22 cellular contexts compared by ENCODE assay signal in the genomic region with DNA sequence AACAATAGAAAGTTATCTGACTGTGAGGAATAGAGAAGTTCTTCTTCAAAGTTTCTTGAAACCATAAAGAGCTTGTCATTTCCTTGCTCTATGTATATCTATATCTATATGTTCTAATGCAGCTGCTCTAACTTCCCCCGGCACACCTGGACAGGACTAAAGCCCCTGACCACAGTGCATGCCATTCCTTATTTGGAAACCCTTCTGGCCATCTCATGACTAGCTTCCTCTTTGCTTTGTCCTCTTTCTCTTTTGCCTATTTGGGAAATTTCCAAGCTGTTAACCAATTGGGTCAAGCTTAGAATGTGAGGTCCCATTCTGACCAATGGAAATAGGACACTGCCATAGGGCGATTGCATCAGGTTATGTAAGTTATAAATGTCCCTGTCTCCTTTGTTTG.
DNase-seq lines count a peak whose midpoint lies in the region; FAIRE-seq and TF ChIP-seq lines count a peak whose summit lies in the region.
"Had no signal": no experiment of that assay in that cellular context is flagged by ENCODE, and none has a peak within 500 bp of the region (broad histone marks: within the 10 kb centered on the region; RNA-seq: fewer than 3 reads in every experiment).

No MANE protein-coding gene starts in this region.

- POLR2A ChIA-PET in H1 (lab: Charles Lee; ENCODE audit: partially characterized antibody) (no interaction called here), MCF 10A (lab: Yijun Ruan, JAX) (no interaction called here)

- FAIRE-seq in H1 (lab: Jason Lieb, UNC): no peak
- FAIRE-seq: A204.1, G401.6, GM12891, GM19239 had no signal

- H3K9ac ChIP-seq in MM.1S (ENCODE audit: low read length): no peak overlapping the region
- no peak overlapping the region for H3K9ac ChIP-seq in H1 (replicated peaks in 1 of 4; ENCODE audit: extremely low read depth in 1 of 4, low read depth in 3 of 4, low read length in 3 of 4)
- H3K9ac ChIP-seq: BLaER1 had no signal

- no peak overlapping the region for H3K27ac Mint-ChIP-seq in MCF 10A (ENCODE audit: low read depth, unreplicated experiment)
- H3K27ac Mint-ChIP-seq: CD14-positive monocyte; CD4-positive, alpha-beta memory T cell; CD4-positive, CD25-positive, alpha-beta regulatory T cell; CD8-positive, alpha-beta memory T cell had no signal

- H3K79me2 ChIP-seq in MM.1S (ENCODE audit: low read length) (no peaks in the 10 kb centered on the region), H1 (ENCODE audit: control insufficient read depth in 1 of 2, insufficient read depth in 2 of 2, low read length in 2 of 2) (no peaks in the 10 kb centered on the region)

- TF ChIP-seq POLR2A in H1 (IDR thresholded peaks at IDR 0.05; ENCODE audit: control extremely low read depth in 1 of 2, low read depth in 2 of 2, low read length in 2 of 2): no peak

- H3K4me2 ChIP-seq in MM.1S (ENCODE audit: low read depth, low read length): peak overlapping the region; percentile 11; the same call in 1 of the 2 replicates
- H3K4me2 ChIP-seq in H1 (ENCODE audit: insufficient read depth in 1 of 2, low read depth in 2 of 2, low read length in 2 of 2): no peak overlapping the region
- H3K4me2 ChIP-seq: BLaER1 had no signal

- no peak overlapping the region for H3K18ac ChIP-seq in H1 (ENCODE audit: extremely low read depth, low read length)

- intact Hi-C loops in MCF 10A (cut with micrococcal nuclease): no loop called here

- TF ChIP-seq CTCF in MM.1S (IDR thresholded peaks at IDR 0.05; ENCODE audit: low read length) (no peak), H1 (IDR thresholded peaks at IDR 0.05; ENCODE audit: control extremely low read depth in 1 of 3, insufficient read depth in 1 of 3, low read depth in 1 of 3, low read length in 3 of 3) (no peak), MCF 10A (IDR thresholded peaks at IDR 0.05; ENCODE audit: unreplicated experiment) (no peak)

- H3K79me1 ChIP-seq in H1 (ENCODE audit: low read depth, low read length): no peaks in the 10 kb centered on the region

- DNase-seq in MM.1S (peak; percentile 64), SJCRH30 (peak; percentile 7 to 16), H1 (ENCODE audit: low read depth in 1 of 2, low spot score in 2 of 2) (no peak), MCF 10A (ENCODE audit: unreplicated experiment) (no peak), T-helper 1 cell (no peak), DMS 273 treated with DMSO at 0.1 percent for 48 hours (lab: John Stamatoyannopoulos, UW) (no peak)
- DNase-seq: 8988T; ACHN; BE2C; C1 segment of cervical spinal cord; CD4-positive, alpha-beta memory T cell; CD4-positive, CD25-positive, alpha-beta regulatory T cell; CD8-positive, alpha-beta memory T cell; COR-L47; DMS79 treated with DMSO at 0.1 percent for 48 hours; GF-D8 had no signal

- no peak overlapping the region for H4K8ac ChIP-seq in H1 (ENCODE audit: extremely low read depth, insufficient read depth, low read length)

- H3K9me3 Mint-ChIP-seq in MCF 10A (ENCODE audit: unreplicated experiment): peaks cover 9% of the 10 kb centered on the region

- H3K27me3 ChIP-seq in MM.1S (replicated peaks; ENCODE audit: insufficient read depth, low read length) (no peaks in the 10 kb centered on the region), SJCRH30 (no peaks in the 10 kb centered on the region), H1 (replicated peaks in 1 of 4; ENCODE audit: control insufficient read depth in 3 of 4, extremely low read depth in 1 of 4, insufficient read depth in 3 of 4, low read length in 3 of 4) (no peaks in the 10 kb centered on the region)
- H3K27me3 ChIP-seq: BE2C, BLaER1 had no signal

- no peaks in the 10 kb centered on the region for H4K20me1 ChIP-seq in MM.1S (ENCODE audit: insufficient read depth, low read length)
- H4K20me1 ChIP-seq in H1 (replicated peaks in 1 of 2; ENCODE audit: control insufficient read depth in 1 of 2, insufficient read depth in 2 of 2, low read length in 2 of 2): no peaks in the 10 kb centered on the region
- H4K20me1 ChIP-seq: BLaER1 had no signal

- no peak overlapping the region for H4K91ac ChIP-seq in H1 (replicated peaks; ENCODE audit: insufficient read length, low read length)

- no peaks in the 10 kb centered on the region for H3K9me2 ChIP-seq in MM.1S (replicated peaks; ENCODE audit: insufficient read depth, low read length)

- H3K23me2 ChIP-seq in H1 (ENCODE audit: low read depth, low read length): no peaks in the 10 kb centered on the region

- no peak overlapping the region for H4K5ac ChIP-seq in H1 (ENCODE audit: insufficient read length, low read depth, low read length)

- H3K36me3 Mint-ChIP-seq in MCF 10A (ENCODE audit: insufficient read depth, unreplicated experiment): no peaks in the 10 kb centered on the region
- H3K36me3 Mint-ChIP-seq: CD14-positive monocyte; CD4-positive, alpha-beta memory T cell; CD4-positive, CD25-positive, alpha-beta regulatory T cell; CD8-positive, alpha-beta memory T cell had no signal

- H3K4me1 ChIP-seq in MM.1S (ENCODE audit: low read length): 0 out of 2 replicates have a peak, but pooled peaks cover 3% of the 10 kb centered on the region
- H3K4me1 ChIP-seq in SJCRH30: no peaks in the 10 kb centered on the region
- no peaks in the 10 kb centered on the region for H3K4me1 ChIP-seq in H1 (replicated peaks in 1 of 4; ENCODE audit: control insufficient read depth in 3 of 4, insufficient read depth in 4 of 4, low read length in 3 of 4)
- H3K4me1 ChIP-seq: BE2C, BLaER1 had no signal

- no peak overlapping the region for H2BK12ac ChIP-seq in H1 (ENCODE audit: low read depth, low read length)

- no peaks in the 10 kb centered on the region for H3K4me1 Mint-ChIP-seq in MCF 10A (ENCODE audit: insufficient read depth, unreplicated experiment)
- H3K4me1 Mint-ChIP-seq: CD14-positive monocyte; CD4-positive, alpha-beta memory T cell; CD4-positive, CD25-positive, alpha-beta regulatory T cell; CD8-positive, alpha-beta memory T cell had no signal

- H2AK5ac ChIP-seq in H1 (ENCODE audit: low read depth, low read length): no peak overlapping the region

- 97% methylated on average over 2 of the region's 2 CpGs; no CpG with 5 or more reads in 1 of the 2 experiments for WGBS in H1 (ENCODE audit: extremely low coverage in 1 of 2, insufficient coverage in 1 of 2, insufficient read length in 1 of 2, insufficient replicate concordance in 2 of 2, low coverage in 1 of 2, low lambda C conversion rate in 2 of 2, missing lambda C conversion rate in 1 of 2), 2 experiments

- no peak overlapping the region for H2BK5ac ChIP-seq in H1 (ENCODE audit: low read depth, low read length)

- no peak overlapping the region for H3K4me3 Mint-ChIP-seq in MCF 10A (ENCODE audit: unreplicated experiment)
- H3K4me3 Mint-ChIP-seq: CD14-positive monocyte; CD4-positive, alpha-beta memory T cell; CD4-positive, CD25-positive, alpha-beta regulatory T cell; CD8-positive, alpha-beta memory T cell had no signal

- H3K36me3 ChIP-seq in MM.1S (replicated peaks; ENCODE audit: insufficient read depth, low read length): no peaks in the 10 kb centered on the region
- H3K36me3 ChIP-seq in SJCRH30: no peaks in the 10 kb centered on the region
- no peaks in the 10 kb centered on the region for H3K36me3 ChIP-seq in H1 (ENCODE audit: control insufficient read depth in 2 of 4, insufficient read depth in 4 of 4, low read length in 3 of 4)
- H3K36me3 ChIP-seq: BE2C, BLaER1 had no signal

- no peak overlapping the region for H3K4ac ChIP-seq in H1 (replicated peaks; ENCODE audit: insufficient read length, low read depth, low read length)

- H3K4me3 ChIP-seq in MM.1S (ENCODE audit: low read length): no peak overlapping the region
- H3K4me3 ChIP-seq in SJCRH30: no peak overlapping the region
- no peak overlapping the region for H3K4me3 ChIP-seq in H1 (ENCODE audit: extremely low read depth in 1 of 4, insufficient read depth in 2 of 4, low read depth in 3 of 4, low read length in 4 of 4)
- H3K4me3 ChIP-seq: BLaER1 had no signal

- H3K23ac ChIP-seq in H1 (ENCODE audit: insufficient read length): no peak overlapping the region

- H2AFZ ChIP-seq in MM.1S (ENCODE audit: low read length) (0 out of 2 replicates have a peak overlapping the region, but pooled peaks have one; percentile 16), H1 (ENCODE audit: low read length) (peak overlapping the region; percentile 25; the same call in 1 of the 2 replicates)

- no peak overlapping the region for H3K56ac ChIP-seq in H1 (replicated peaks; ENCODE audit: insufficient read length, low read depth, low read length)

- H3F3A ChIP-seq in MM.1S (ENCODE audit: insufficient read depth, low read length): peaks cover 8% of the 10 kb centered on the region; the same call in 1 of the 2 replicates

- H2BK15ac ChIP-seq in H1 (ENCODE audit: low read length): no peak overlapping the region

- H3K27me3 Mint-ChIP-seq in MCF 10A (ENCODE audit: insufficient read depth, unreplicated experiment): no peaks in the 10 kb centered on the region
- H3K27me3 Mint-ChIP-seq: CD4-positive, alpha-beta memory T cell; CD4-positive, CD25-positive, alpha-beta regulatory T cell had no signal

- TF ChIP-seq EP300 in H1 (IDR thresholded peaks at IDR 0.05; ENCODE audit: borderline replicate concordance in 1 of 2, low read depth in 2 of 2, low read length in 2 of 2): no peak

- no TSS peak for BruUV-seq in MCF 10A (replicated peaks; lab: Mats Ljungman, UMichigan)

- no peak overlapping the region for H2BK20ac ChIP-seq in H1 (ENCODE audit: low read length)

- CTCF ChIA-PET in H1 (lab: Charles Lee; ENCODE audit: partially characterized antibody): no interaction called here
- CTCF ChIA-PET in MCF 10A (lab: Yijun Ruan, JAX): no interaction called here

- H2BK120ac ChIP-seq in H1 (replicated peaks; ENCODE audit: low read depth, low read length): no peak overlapping the region

- no peak for TF ChIP-seq RAD21 in H1 (IDR thresholded peaks at IDR 0.05 in 1 of 2, conservative IDR thresholded peaks at IDR 0.05 in 1 of 2; ENCODE audit: low read depth in 2 of 2, low read length in 2 of 2)

- H3K9me3 ChIP-seq in MM.1S (replicated peaks; ENCODE audit: insufficient read depth, low read length) (no peaks in the 10 kb centered on the region), SJCRH30 (replicated peaks) (0 out of 2 replicates have a peak, but pooled peaks cover 2% of the 10 kb centered on the region), H1 (ENCODE audit: insufficient read depth in 2 of 2, low read depth in 1 of 2, low read length in 1 of 2) (no peaks in the 10 kb centered on the region)
- H3K9me3 ChIP-seq: BE2C had no signal

- H3K14ac ChIP-seq in H1 (ENCODE audit: insufficient read length): no peak overlapping the region

- peak overlapping the region; percentile 50; the same call in 1 of the 2 replicates for H3K27ac ChIP-seq in MM.1S (ENCODE audit: low read length)
- H3K27ac ChIP-seq in SJCRH30: no peak overlapping the region
- no peak overlapping the region for H3K27ac ChIP-seq in H1 (ENCODE audit: low read depth, low read length)
- H3K27ac ChIP-seq: BLaER1 had no signal

TF ChIP-seq in H1, 55 proteins besides CTCF, POLR2A, EP300 and RAD21 (continues in another document):
- TF ChIP-seq E2F6 (IDR thresholded peaks at IDR 0.05) (no peak), SRF (IDR thresholded peaks at IDR 0.05; ENCODE audit: low read depth, low read length) (peak; percentile 79)

Comparison
In these comparisons a context has a peak if more than half of its experiments do, and no peak if none do; other contexts are left out.
1. DNase-seq: peak in MM.1S (single experiment) and SJCRH30 (2 of 2); none in H1 (0 of 2), MCF 10A (single experiment), T-helper 1 cell (0 of 5) and DMS 273 treated with DMSO at 0.1 percent for 48 hours (single experiment).